Comparison of ENCODE assay signal across 16 cellular contexts in genomic region chr3:15779111-15779510, GRCh38. TPM values are rescaled to one million over a fixed set of nuclear protein-coding genes. Genes with fewer than 3 reads are reported as not detected.
DNase-seq lines count a peak whose midpoint lies in the region; ATAC-seq and TF ChIP-seq lines count a peak whose summit lies in the region.
"Had no signal": no experiment of that assay in that cellular context is flagged by ENCODE, and none has a peak within 500 bp of the region (broad histone marks: within the 10 kb centered on the region; RNA-seq: fewer than 3 reads in every experiment).

No MANE protein-coding gene starts in this region.

- H3K36me3 Mint-ChIP-seq in activated CD4-positive, alpha-beta T cell treated with anti-CD3 and anti-CD28 coated beads for 36 hours (ENCODE audit: low read depth), result peaks cover 12% of the 10 kb centered on the region
- peaks cover 14% of the 10 kb centered on the region for H3K36me3 Mint-ChIP-seq in chondrocyte (ENCODE audit: low read depth)
- peaks cover 32% of the 10 kb centered on the region for H3K36me3 Mint-ChIP-seq in osteocyte (ENCODE audit: unreplicated experiment)
- no peaks in the 10 kb centered on the region for H3K36me3 Mint-ChIP-seq in progenitor cell of endocrine pancreas (ENCODE audit: insufficient read depth)

- peaks cover 3% of the 10 kb centered on the region for H3K9me3 Mint-ChIP-seq in activated CD4-positive, alpha-beta T cell treated with anti-CD3 and anti-CD28 coated beads for 36 hours (ENCODE audit: low read depth)
- H3K9me3 Mint-ChIP-seq in chondrocyte (ENCODE audit: low read depth) (peaks cover 2% of the 10 kb centered on the region), osteocyte (ENCODE audit: unreplicated experiment) (no peaks in the 10 kb centered on the region), progenitor cell of endocrine pancreas (ENCODE audit: low read depth) (no peaks in the 10 kb centered on the region)
- H3K9me3 Mint-ChIP-seq: CD8-positive, alpha-beta memory T cell had no signal

- peak overlapping the region; percentile 26 for H3K27ac ChIP-seq in RWPE2 (ENCODE audit: poor library complexity, severe bottlenecking)
- H3K27ac ChIP-seq: 22Rv1, BLaER1 had no signal

- peaks cover 65% of the 10 kb centered on the region for H3K4me1 ChIP-seq in RWPE2 (ENCODE audit: insufficient read depth, poor library complexity, severe bottlenecking)

- no peak for ATAC-seq in activated CD4-positive, alpha-beta T cell treated with anti-CD3 and anti-CD28 coated beads for 36 hours
- no peak for ATAC-seq in RWPE2 (ENCODE audit: low read depth)
- ATAC-seq: HCT116 had no signal

- POLR2A ChIA-PET in activated CD4-positive, alpha-beta T cell treated with anti-CD3 and anti-CD28 coated beads for 36 hours (lab: Charles Lee), result no interaction called here

- CTCF ChIA-PET in activated CD4-positive, alpha-beta T cell treated with anti-CD3 and anti-CD28 coated beads for 36 hours (lab: Charles Lee), result interaction anchor here (1.0 to 1.4 kb wide), 3 partner anchors 11 to 35 kb away, joined by 3 to 4 read pairs (median 3); no protein-coding TSS in a partner anchor

- peaks cover 9% of the 10 kb centered on the region for H3K36me3 ChIP-seq in RWPE2 (ENCODE audit: low read depth)

- H3K4me3 ChIP-seq in RWPE2 (ENCODE audit: severe bottlenecking), result no peak overlapping the region
- H3K4me3 ChIP-seq: BLaER1, GM23248 had no signal

- intact Hi-C loops in activated CD4-positive, alpha-beta T cell treated with anti-CD3 and anti-CD28 coated beads for 36 hours (cut with DNase I, micrococcal nuclease), result no loop called here

- H3K27me3 Mint-ChIP-seq in activated CD4-positive, alpha-beta T cell treated with anti-CD3 and anti-CD28 coated beads for 36 hours, result no peaks in the 10 kb centered on the region
- H3K27me3 Mint-ChIP-seq in chondrocyte (ENCODE audit: low read depth), result no peaks in the 10 kb centered on the region
- H3K27me3 Mint-ChIP-seq in osteocyte (ENCODE audit: unreplicated experiment), result no peaks in the 10 kb centered on the region
- no peaks in the 10 kb centered on the region for H3K27me3 Mint-ChIP-seq in progenitor cell of endocrine pancreas
- H3K27me3 Mint-ChIP-seq: CD8-positive, alpha-beta memory T cell had no signal

- no peaks in the 10 kb centered on the region for H3K27me3 ChIP-seq in RWPE2 (ENCODE audit: insufficient read depth, poor library complexity, severe bottlenecking)
- H3K27me3 ChIP-seq: BLaER1 had no signal

- peaks cover 44% of the 10 kb centered on the region for H3K4me1 Mint-ChIP-seq in activated CD4-positive, alpha-beta T cell treated with anti-CD3 and anti-CD28 coated beads for 36 hours
- H3K4me1 Mint-ChIP-seq in chondrocyte (ENCODE audit: low read depth) (peaks cover 78% of the 10 kb centered on the region), osteocyte (ENCODE audit: unreplicated experiment) (peaks cover 83% of the 10 kb centered on the region), progenitor cell of endocrine pancreas (ENCODE audit: low read depth) (peaks cover 5% of the 10 kb centered on the region)

- peak overlapping the region; percentile 29 for H3K27ac Mint-ChIP-seq in activated CD4-positive, alpha-beta T cell treated with anti-CD3 and anti-CD28 coated beads for 36 hours
- H3K27ac Mint-ChIP-seq in chondrocyte (ENCODE audit: unreplicated experiment) (peak overlapping the region; percentile 28), osteocyte (ENCODE audit: unreplicated experiment) (peak overlapping the region; percentile 29), progenitor cell of endocrine pancreas (no peak overlapping the region)

- no peak for DNase-seq in activated CD4-positive, alpha-beta T cell treated with anti-CD3 and anti-CD28 coated beads for 36 hours
- DNase-seq in activated CD4-positive, alpha-beta T cell treated with anti-CD3 and anti-CD28 coated beads, Interleukin-2, amount 50 U/mL, for 4 hours, result no peak
- no peak for DNase-seq in RWPE2 (ENCODE audit: low spot score)
- no peak for DNase-seq in chondrocyte (ENCODE audit: low spot score)
- no peak for DNase-seq in osteocyte (ENCODE audit: extremely low spot score, unreplicated experiment)
- DNase-seq in NCI-H446 treated with DMSO at 0.1 percent for 48 hours (lab: John Stamatoyannopoulos, UW), result no peak
- no peak for DNase-seq in NCI-H2107 treated with DMSO at 0.1 percent for 48 hours (lab: John Stamatoyannopoulos, UW; ENCODE audit: unreplicated experiment)
- DNase-seq in progenitor cell of endocrine pancreas (ENCODE audit: low spot score, unreplicated experiment), result no peak
- DNase-seq: AML-193; CD8-positive, alpha-beta memory T cell; DMS53; GF-D8; GM23248 had no signal

- no peaks in the 10 kb centered on the region for H3K9me3 ChIP-seq in RWPE2 (ENCODE audit: severe bottlenecking)
- H3K9me3 ChIP-seq: BLaER1 had no signal

- H3K4me3 Mint-ChIP-seq in activated CD4-positive, alpha-beta T cell treated with anti-CD3 and anti-CD28 coated beads for 36 hours, result no peak overlapping the region
- no peak overlapping the region for H3K4me3 Mint-ChIP-seq in chondrocyte (ENCODE audit: unreplicated experiment)
- no peak overlapping the region for H3K4me3 Mint-ChIP-seq in osteocyte (ENCODE audit: unreplicated experiment)
- no peak overlapping the region for H3K4me3 Mint-ChIP-seq in progenitor cell of endocrine pancreas (ENCODE audit: low read depth)
- H3K4me3 Mint-ChIP-seq: CD8-positive, alpha-beta memory T cell had no signal

- TF ChIP-seq CTCF in RWPE2 (IDR thresholded peaks at IDR 0.05; ENCODE audit: poor library complexity, severe bottlenecking) (no peak), chondrocyte (IDR thresholded peaks at IDR 0.05) (no peak), osteocyte (IDR thresholded peaks at IDR 0.05) (no peak), progenitor cell of endocrine pancreas (IDR thresholded peaks at IDR 0.05; ENCODE audit: unreplicated experiment) (no peak)

RNA-seq across cellular contexts. Expression of gene ANKRD28, which starts 18.7 kb away (rescaled TPM):
- total RNA-seq in activated CD4-positive, alpha-beta T cell treated with anti-CD3 and anti-CD28 coated beads for 36 hours, result 10 to 100 TPM; 27.3 to 28.4 TPM
- total RNA-seq in chondrocyte (92.5 to 124 TPM (median 104 TPM) in 3 replicates), osteocyte (151 and 160 TPM in 2 replicates), progenitor cell of endocrine pancreas (63.7 and 66.1 TPM in 2 replicates)
